ENCODE assay signal across 10 cellular contexts in genomic region chr11:119341222-119342022, GRCh38. TPM values are rescaled to one million over a fixed set of nuclear protein-coding genes. Genes with fewer than 3 reads are reported as not detected.
A peak's percentile ranks its signal among the peaks of the same experiment; 100 is the strongest.
DNase-seq lines count a peak whose midpoint lies in the region; TF ChIP-seq lines count a peak whose summit lies in the region.
"Had no signal": no experiment of that assay in that cellular context is flagged by ENCODE, and none has a peak within 500 bp of the region (broad histone marks: within the 10 kb centered on the region; RNA-seq: fewer than 3 reads in every experiment).

No MANE protein-coding gene starts in this region.

- H3K27me3 Mint-ChIP-seq in endothelial cell (ENCODE audit: unreplicated experiment): peaks cover 23% of the 10 kb centered on the region

- H2AFZ ChIP-seq in parathyroid adenoma: no peak overlapping the region

- H3K9ac ChIP-seq in parathyroid adenoma: no peak overlapping the region

- DNase-seq in H7 (peak; percentile 86), endothelial cell (ENCODE audit: low spot score) (no peak), NCI-H2029 (lab: John Stamatoyannopoulos, UW) (no peak), foreskin fibroblast (no peak), HCEC 1CT (no peak)
- DNase-seq: activated T-cell treated with anti-CD3 and anti-CD28 coated beads, Interleukin-2, amount 50 U/mL, for 72 hours; DMS153; erythroblast; stimulated activated naive CD4-positive, alpha-beta T cell treated with Interleukin-2 at 50 U/mL for 16 hours had no signal

- H3K4me3 Mint-ChIP-seq in endothelial cell (ENCODE audit: unreplicated experiment): peak overlapping the region; percentile 85

- no peaks in the 10 kb centered on the region for H3K9me3 Mint-ChIP-seq in endothelial cell (ENCODE audit: unreplicated experiment)
- H3K9me3 Mint-ChIP-seq: activated T-cell treated with anti-CD3 and anti-CD28 coated beads, Interleukin-2, amount 50 U/mL, for 72 hours had no signal

- no peaks in the 10 kb centered on the region for H3K36me3 Mint-ChIP-seq in endothelial cell (ENCODE audit: low read depth, unreplicated experiment)

- H3K4me1 Mint-ChIP-seq in endothelial cell (ENCODE audit: unreplicated experiment): peaks cover 33% of the 10 kb centered on the region

- H3K4me1 ChIP-seq in parathyroid adenoma: no peaks in the 10 kb centered on the region

- no peaks in the 10 kb centered on the region for H3K9me3 ChIP-seq in parathyroid adenoma (ENCODE audit: control insufficient read depth, low read length)

- TF ChIP-seq CTCF in endothelial cell (IDR thresholded peaks at IDR 0.05; ENCODE audit: unreplicated experiment): no peak
- TF ChIP-seq CTCF in parathyroid adenoma (IDR thresholded peaks at IDR 0.05): no peak
- no peak for TF ChIP-seq CTCF in foreskin fibroblast (IDR thresholded peaks at IDR 0.05; ENCODE audit: low read depth, low read length)

- peak overlapping the region; percentile 72 for H3K27ac Mint-ChIP-seq in endothelial cell (ENCODE audit: unreplicated experiment)
- H3K27ac Mint-ChIP-seq: activated T-cell treated with anti-CD3 and anti-CD28 coated beads, Interleukin-2, amount 50 U/mL, for 72 hours had no signal

- H3K4me3 ChIP-seq in H7 (ENCODE audit: insufficient read depth, low read depth, low read length) (no peak overlapping the region), parathyroid adenoma (ENCODE audit: low read depth, low read length) (no peak overlapping the region), foreskin fibroblast (ENCODE audit: low read depth in 1 of 2, low read length in 2 of 2) (peak overlapping the region in 1 of 2 donors; percentile 59)

- no peaks in the 10 kb centered on the region for H3K79me2 ChIP-seq in parathyroid adenoma

- H3K36me3 ChIP-seq in H7 (replicated peaks; ENCODE audit: control insufficient read depth, insufficient read depth, low read length): peaks cover 3% of the 10 kb centered on the region; the same call in 1 of the 2 replicates
- no peaks in the 10 kb centered on the region for H3K36me3 ChIP-seq in parathyroid adenoma (ENCODE audit: control insufficient read depth, insufficient read depth, low read length)

- no peak overlapping the region for H3K4me2 ChIP-seq in parathyroid adenoma (ENCODE audit: low read length)

- H3K27me3 ChIP-seq in H7 (ENCODE audit: control insufficient read depth, insufficient read depth, low read length) (peaks cover 38% of the 10 kb centered on the region), parathyroid adenoma (ENCODE audit: control insufficient read depth, insufficient read depth, low read length) (no peaks in the 10 kb centered on the region)

- H3K27ac ChIP-seq in parathyroid adenoma: peak overlapping the region; percentile 72

RNA-seq across cellular contexts. Expression of gene C1QTNF5, which starts 0.7 kb away (rescaled TPM):
- 2.1 TPM in 2 replicates for total RNA-seq in H7 (2014; rRNA removed; shearing (Covaris generic))
- 26.0 TPM for total RNA-seq in endothelial cell (ENCODE audit: unreplicated experiment)
- total RNA-seq: activated T-cell treated with anti-CD3 and anti-CD28 coated beads, Interleukin-2, amount 50 U/mL, for 72 hours had no signal

RNA-seq across cellular contexts. Expression of gene MFRP, which starts 5.1 kb away (rescaled TPM):
- not detected in 2 replicates for total RNA-seq in H7 (2014; rRNA removed; shearing (Covaris generic))
- total RNA-seq in endothelial cell (ENCODE audit: unreplicated experiment): 0.13 TPM
- total RNA-seq: activated T-cell treated with anti-CD3 and anti-CD28 coated beads, Interleukin-2, amount 50 U/mL, for 72 hours had no signal

RNA-seq across cellular contexts. Expression of gene RNF26, which starts 7.1 kb away (rescaled TPM):
- total RNA-seq in H7 (2014; rRNA removed; shearing (Covaris generic)): 26.4 and 28.9 TPM in 2 replicates
- total RNA-seq in endothelial cell (ENCODE audit: unreplicated experiment): 31.5 TPM

RNA-seq across cellular contexts. Expression of gene MCAM, which starts 24.5 kb away (rescaled TPM):
- total RNA-seq in H7 (2014; rRNA removed; shearing (Covaris generic)): 45.5 and 59.3 TPM in 2 replicates
- total RNA-seq in endothelial cell (ENCODE audit: unreplicated experiment): 78.3 TPM

RNA-seq across cellular contexts. Expression of gene USP2, which starts 40.1 kb away (rescaled TPM):
- total RNA-seq in H7 (2014; rRNA removed; shearing (Covaris generic)): 2.7 and 2.8 TPM in 2 replicates
- 1.5 TPM for total RNA-seq in endothelial cell (ENCODE audit: unreplicated experiment)
